8 cellular contexts compared by ENCODE assay signal in genomic region chr12:21501258-21502163, GRCh38. TPM values are rescaled to one million over a fixed set of nuclear protein-coding genes. Genes with fewer than 3 reads are reported as not detected.
DNase-seq lines count a peak whose midpoint lies in the region; ATAC-seq, FAIRE-seq and TF ChIP-seq lines count a peak whose summit lies in the region.

TSS of gene GOLT1B (plus strand) at chr12:21501789. CDS start at chr12:21501924, 135 bp downstream.
TSS of gene RECQL (minus strand) at chr12:21501635. CDS start at chr12:21499570, 2,065 bp downstream.

- TF ChIP-seq EP300 in tibial nerve (IDR thresholded peaks at IDR 0.05): peak; percentile 77 to 83

- peak within 1 kb of the TSS; percentile 93 for H2AFZ ChIP-seq in parathyroid adenoma

- H3K27me3 ChIP-seq in adipocyte (replicated peaks; ENCODE audit: control insufficient read depth, insufficient read depth, low read length) (no peaks in the 10 kb centered on the region), cardiac muscle cell (no peaks in the 10 kb centered on the region), parathyroid adenoma (ENCODE audit: control insufficient read depth, insufficient read depth, low read length) (no peaks in the 10 kb centered on the region), tibial nerve (no peaks in the 10 kb centered on the region)

- H3K4me3 ChIP-seq in adipocyte (ENCODE audit: low read length) (peak within 1 kb of the TSS; percentile 95), cardiac muscle cell (peak within 1 kb of the TSS; percentile 82), parathyroid adenoma (ENCODE audit: low read depth, low read length) (peak within 1 kb of the TSS; percentile 97), tibial nerve (peak within 1 kb of the TSS; percentile 76 to 97 (median 94))

- peaks cover 41% of the 10 kb centered on the region for H3K79me2 ChIP-seq in parathyroid adenoma

- ATAC-seq in HG02798 (IDR thresholded peaks at IDR 0.05; ENCODE audit: poor library complexity, unreplicated experiment): peak; percentile 99

- peak; percentile 98 for FAIRE-seq in GM12891 (lab: Jason Lieb, UNC)

- TF ChIP-seq POLR2A in GM12891 (IDR thresholded peaks at IDR 0.05; ENCODE audit: low read depth, low read length): peak; percentile 94
- TF ChIP-seq POLR2A in tibial nerve (IDR thresholded peaks at IDR 0.05): peak in 1 of 2 donors; percentile 72

- H3K9ac ChIP-seq in adipocyte (ENCODE audit: low read length) (peak within 1 kb of the TSS; percentile 95), parathyroid adenoma (peak within 1 kb of the TSS; percentile 30)

- WGBS in tibial nerve, 2 donors: 0 to 1% methylated on average over 53 to 54 of the region's 61 CpGs

- H3K9me3 ChIP-seq in adipocyte (ENCODE audit: control insufficient read depth, low read length) (no peaks in the 10 kb centered on the region), cardiac muscle cell (ENCODE audit: low read depth) (no peaks in the 10 kb centered on the region), parathyroid adenoma (ENCODE audit: control insufficient read depth, low read length) (no peaks in the 10 kb centered on the region), tibial nerve (no peaks in the 10 kb centered on the region)

- peak within 1 kb of the TSS; percentile 80 for H3K4me2 ChIP-seq in parathyroid adenoma (ENCODE audit: low read length)

- H3K36me3 ChIP-seq in adipocyte (ENCODE audit: control insufficient read depth, insufficient read depth, low read length, severe bottlenecking) (peaks cover 25% of the 10 kb centered on the region), cardiac muscle cell (no peaks in the 10 kb centered on the region), parathyroid adenoma (ENCODE audit: control insufficient read depth, insufficient read depth, low read length) (no peaks in the 10 kb centered on the region), tibial nerve (peaks cover 0 to 24% (median 0%) of the 10 kb centered on the region in 3 donors)

- peak; percentile 56 for DNase-seq in GM12891 (ENCODE audit: insufficient read length, low spot score)
- peak; percentile 97 for DNase-seq in NCI-H1417 treated with DMSO at 0.1 percent for 48 hours (lab: John Stamatoyannopoulos, UW)
- peak; percentile 98 to 100 for DNase-seq in SW 1271 (lab: John Stamatoyannopoulos, UW)
- peak; percentile 99 for DNase-seq in adipocyte (ENCODE audit: low read depth)
- DNase-seq in cardiac muscle cell (ENCODE audit: low read depth in 1 of 2, low spot score in 1 of 2): peak; percentile 97 to 99
- peak; percentile 87 to 96 for DNase-seq in tibial nerve (ENCODE audit: low spot score in 2 of 2)

- H3K27ac ChIP-seq in cardiac muscle cell (peak within 1 kb of the TSS; percentile 86), parathyroid adenoma (peak within 1 kb of the TSS; percentile 73), tibial nerve (peak within 1 kb of the TSS; percentile 68 to 92 (median 88))

- H3K4me1 ChIP-seq in adipocyte (ENCODE audit: control insufficient read depth, insufficient read depth, low read length) (peaks cover 55% of the 10 kb centered on the region), cardiac muscle cell (ENCODE audit: low read depth) (peaks cover 16% of the 10 kb centered on the region), parathyroid adenoma (peaks cover 4% of the 10 kb centered on the region), tibial nerve (peaks cover 0 to 58% (median 27%) of the 10 kb centered on the region in 4 donors)

- TF ChIP-seq CTCF in cardiac muscle cell (IDR thresholded peaks at IDR 0.05; ENCODE audit: low read depth, low read length) (no peak), parathyroid adenoma (IDR thresholded peaks at IDR 0.05) (no peak), tibial nerve (IDR thresholded peaks at IDR 0.05) (peak in 1 of 5 experiments; percentile 28)

TF ChIP-seq in GM12891, 5 proteins besides CTCF, POLR2A, EP300 and RAD21:
- TF ChIP-seq TAF1 (IDR thresholded peaks at IDR 0.05; ENCODE audit: low read depth, low read length) (peak; percentile 73), POU2F2 (IDR thresholded peaks at IDR 0.05; ENCODE audit: low read depth, low read length) (no peak), POLR2AphosphoS5 (IDR thresholded peaks at IDR 0.05; ENCODE audit: low read depth, low read length) (peak; percentile 87), SPI1 (IDR thresholded peaks at IDR 0.05; ENCODE audit: low read depth, low read length) (peak; percentile 68), PAX5 (IDR thresholded peaks at IDR 0.05; ENCODE audit: insufficient read depth, low read length, severe bottlenecking) (no peak)

RNA-seq across cellular contexts. Expression of gene GOLT1B, which starts in this region (rescaled TPM):
- polyA plus RNA-seq in GM12891 (2012; ENCODE audit: low read depth, missing spikeins): 11.2 TPM
- 7.9 and 9.0 TPM in 2 replicates for total RNA-seq in cardiac muscle cell
- 13.1 and 18.9 TPM in 2 replicates for polyA plus RNA-seq in cardiac muscle cell
- total RNA-seq in tibial nerve: 10 to 100 TPM; 16.8 to 28.8 (median 18.8) TPM

RNA-seq across cellular contexts. Expression of gene RECQL, which starts in this region (rescaled TPM):
- 39.9 TPM for polyA plus RNA-seq in GM12891 (2012; ENCODE audit: low read depth, missing spikeins)
- total RNA-seq in cardiac muscle cell (13.6 and 17.0 TPM in 2 replicates), tibial nerve (10 to 100 TPM; 21.4 to 33.0 (median 30.8) TPM)
- 11.8 and 14.7 TPM in 2 replicates for polyA plus RNA-seq in cardiac muscle cell

Comparison
In these comparisons a context has a peak if more than half of its experiments do, and no peak if none do; other contexts are left out.
1. Peak in every context shown above with its lines: DNase-seq, ATAC-seq, H3K4me3 ChIP-seq and H3K27ac ChIP-seq.